Comparison of ENCODE assay signal across 1 cellular context in genomic region chr3:9899289-9899791, GRCh38.
TF ChIP-seq lines count a peak whose summit lies in the region.

No MANE protein-coding gene starts in this region.

TF ChIP-seq in K562, 482 proteins besides CTCF, POLR2A, EP300 and RAD21 (continued from another document):
- TF ChIP-seq E2F5 (CRISPR knock-in tag; IDR thresholded peaks at IDR 0.05) (no peak), PHB2 (IDR thresholded peaks at IDR 0.05; ENCODE audit: low read depth) (peak; percentile 58; the same call in 1 of the 2 replicates), ZNF507 (tag; conservative IDR thresholded peaks at IDR 0.05) (no peak), DPF2 (IDR thresholded peaks at IDR 0.05) (peak; percentile 66), RBBP5 (IDR thresholded peaks at IDR 0.05; ENCODE audit: borderline replicate concordance, insufficient read depth, low read length, poor library complexity, severe bottlenecking) (no peak), HNRNPK (IDR thresholded peaks at IDR 0.05; ENCODE audit: low read depth, low read length, poor library complexity, severe bottlenecking) (peak; percentile 48), SIN3B (IDR thresholded peaks at IDR 0.05; ENCODE audit: low read depth) (no peak), OTX1 (CRISPR knock-in tag; IDR thresholded peaks at IDR 0.05) (peak; percentile 77; the same call in 1 of the 2 replicates), POLR2B (IDR thresholded peaks at IDR 0.05; ENCODE audit: low read depth, partially characterized antibody) (no peak), AFF1 (IDR thresholded peaks at IDR 0.05; ENCODE audit: low read depth in 1 of 2, partially characterized antibody in 2 of 2) (peak in 1 of 2 experiments; percentile 65), RNF2 (IDR thresholded peaks at IDR 0.05) (no peak), SMARCA5 (IDR thresholded peaks at IDR 0.05) (peak; percentile 51; the same call in 1 of the 2 replicates), ZC3H8 (IDR thresholded peaks at IDR 0.05) (peak; percentile 66; the same call in 1 of the 2 replicates), NKRF (IDR thresholded peaks at IDR 0.05; ENCODE audit: borderline replicate concordance) (peak; percentile 55; the same call in 1 of the 2 replicates), NR0B1 (IDR thresholded peaks at IDR 0.05; ENCODE audit: partially characterized antibody) (no peak), NBN (IDR thresholded peaks at IDR 0.05; ENCODE audit: low read depth) (0 out of 2 replicates have a peak, but pooled peaks have one; percentile 22), SNIP1 (IDR thresholded peaks at IDR 0.05; ENCODE audit: low read depth) (0 out of 2 replicates have a peak, but pooled peaks have one; percentile 26), MLLT1 (IDR thresholded peaks at IDR 0.05) (peak; percentile 63 to 74), NCOA2 (IDR thresholded peaks at IDR 0.05; ENCODE audit: partially characterized antibody in 2 of 2) (no peak), EZH2 (IDR thresholded peaks at IDR 0.05; ENCODE audit: borderline replicate concordance, low read depth, low read length) (no peak), ARID2 (IDR thresholded peaks at IDR 0.05) (peak; percentile 44; the same call in 1 of the 2 replicates), RBM14 (IDR thresholded peaks at IDR 0.05; ENCODE audit: borderline replicate concordance, insufficient read depth, low read depth, low read length) (no peak), PCBP1 (IDR thresholded peaks at IDR 0.05; ENCODE audit: low read depth, low read length, poor library complexity, severe bottlenecking) (no peak), TFE3 (CRISPR knock-in tag; IDR thresholded peaks at IDR 0.05) (no peak), SMARCA4 (IDR thresholded peaks at IDR 0.05) (peak; percentile 66), CC2D1A (IDR thresholded peaks at IDR 0.05) (no peak), CTBP1 (IDR thresholded peaks at IDR 0.05; ENCODE audit: borderline replicate concordance) (0 out of 2 replicates have a peak, but pooled peaks have one; percentile 13)
